ENCODE assay signal across 26 cellular contexts in the genomic region with DNA sequence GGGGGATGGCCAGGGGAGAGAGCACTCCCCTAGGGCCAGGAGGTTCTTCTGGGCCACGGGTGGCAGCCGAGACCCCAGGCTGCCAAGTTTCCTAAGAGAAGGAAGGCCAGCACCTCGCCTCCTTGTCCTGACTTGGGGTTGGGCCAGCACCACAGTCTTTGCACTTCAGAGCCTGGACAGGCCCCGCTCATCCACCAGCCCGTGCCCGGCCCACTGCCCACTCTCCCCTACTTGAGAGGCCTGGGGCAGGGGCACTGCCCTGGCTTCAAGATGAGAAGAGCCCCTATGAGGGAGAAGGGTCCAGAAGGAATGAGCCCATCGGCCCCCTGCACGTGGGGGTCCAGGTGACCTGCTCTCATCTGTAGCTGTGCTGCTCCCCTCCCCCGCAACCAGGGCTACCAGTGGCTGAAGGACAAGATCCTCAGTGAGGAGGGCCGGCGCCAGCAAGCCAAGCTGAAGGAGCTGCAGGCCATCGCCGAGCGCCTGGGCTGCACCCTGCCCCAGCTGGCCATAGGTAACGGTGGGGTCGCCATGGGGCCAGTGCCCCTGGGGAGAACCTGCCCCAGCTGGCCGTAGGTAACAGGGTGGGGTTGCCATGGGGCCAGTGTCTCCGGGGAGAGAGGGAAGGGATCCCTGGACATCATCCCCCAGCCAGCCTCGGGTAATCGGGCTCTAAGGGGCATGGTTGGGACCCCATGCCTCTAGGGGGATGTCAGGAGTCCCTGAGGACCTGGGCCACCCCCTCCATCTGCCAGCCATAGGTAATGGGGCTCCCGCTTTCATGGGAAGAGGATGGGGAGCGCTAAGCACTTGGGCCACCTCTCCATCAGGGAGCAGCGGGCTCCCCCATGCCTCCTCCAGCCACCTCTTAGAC. TPM values are rescaled to one million over a fixed set of nuclear protein-coding genes. Genes with fewer than 3 reads are reported as not detected.
A peak's percentile ranks its signal among the peaks of the same experiment; 100 is the strongest.
DNase-seq lines count a peak whose midpoint lies in the region; ATAC-seq and TF ChIP-seq lines count a peak whose summit lies in the region.
"Had no signal": no experiment of that assay in that cellular context is flagged by ENCODE, and none has a peak within 500 bp of the region (broad histone marks: within the 10 kb centered on the region; RNA-seq: fewer than 3 reads in every experiment).

No MANE protein-coding gene starts in this region.

- ATAC-seq in psoas muscle = no peak
- ATAC-seq in activated CD4-positive, CD25-positive, alpha-beta regulatory T cell treated with anti-CD3 and anti-CD28 coated beads, Interleukin-2, amount 50 U/mL, for 24 hours = no peak
- ATAC-seq in GM21723 (IDR thresholded peaks at IDR 0.05; ENCODE audit: unreplicated experiment) = no peak
- ATAC-seq: GM12878, HepG2, K562 had no signal

- intact Hi-C loops in left ventricle myocardium inferior (cut with micrococcal nuclease) = no loop called here
- intact Hi-C loops in cardiac septum (cut with DNase I) = no loop called here
- intact Hi-C loops in dorsolateral prefrontal cortex (cut with DNase I) = no loop called here
- intact Hi-C loops in psoas muscle (cut with DNase I) = no loop called here

- no peaks in the 10 kb centered on the region for H3K9me3 ChIP-seq in left ventricle myocardium inferior (replicated peaks)
- no peaks in the 10 kb centered on the region for H3K9me3 ChIP-seq in psoas muscle
- H3K9me3 ChIP-seq: BE2C, HAP-1, MG63, SJCRH30 had no signal

- no peaks in the 10 kb centered on the region for H3K36me3 ChIP-seq in left ventricle myocardium inferior
- no peaks in the 10 kb centered on the region for H3K36me3 ChIP-seq in psoas muscle (ENCODE audit: insufficient read depth in 1 of 2, low read depth in 1 of 2)
- H3K36me3 ChIP-seq: BE2C, HAP-1, MG63, SJCRH30 had no signal

- peaks cover 9% of the 10 kb centered on the region for H3K27me3 ChIP-seq in left ventricle myocardium inferior (ENCODE audit: low read depth)
- H3K27me3 ChIP-seq in dorsolateral prefrontal cortex = peaks cover 0 to 9% (median 0%) of the 10 kb centered on the region in 45 donors
- peaks cover 0 to 17% (median 5%) of the 10 kb centered on the region in 3 donors for H3K27me3 ChIP-seq in psoas muscle (ENCODE audit: insufficient read depth in 3 of 3, low read length in 2 of 3)
- H3K27me3 ChIP-seq: BE2C, MG63 had no signal

- TF ChIP-seq CTCF in left ventricle myocardium inferior (IDR thresholded peaks at IDR 0.05; ENCODE audit: borderline replicate concordance) (no peak), dorsolateral prefrontal cortex (IDR thresholded peaks at IDR 0.05 in 54 of 56, conservative IDR thresholded peaks at IDR 0.05 in 2 of 56; ENCODE audit: low read depth in 1 of 56, partially characterized antibody in 56 of 56) (no peak), psoas muscle (IDR thresholded peaks at IDR 0.05) (no peak)

- H3K4me3 ChIP-seq in left ventricle myocardium inferior (no peak overlapping the region), dorsolateral prefrontal cortex (no peak overlapping the region), psoas muscle (no peak overlapping the region)
- H3K4me3 ChIP-seq: GM12878, GM23248, HAP-1, K562, MG63, SJCRH30 had no signal

- 91 to 93% (median 92%) methylated on average over 21 to 23 of the region's 23 CpGs for WGBS in psoas muscle, 3 donors

- DNase-seq in left ventricle myocardium inferior (peak; percentile 12), cardiac septum (ENCODE audit: low spot score) (no peak), dorsolateral prefrontal cortex (peak in 1 of 10 donors; percentile 42), psoas muscle (peak; percentile 13 to 38), NCI-H446 treated with DMSO at 0.1 percent for 48 hours (lab: John Stamatoyannopoulos, UW) (no peak)
- DNase-seq: BE2C; CD4-positive, CD25-positive, alpha-beta regulatory T cell; EL; GF-D8; GM23248; MG63; NCI-H1417 treated with DMSO at 0.1 percent for 48 hours; NCI-H1930; NCI-H226; NCI-H524; NCI-H774; NK-92 treated with Interleukin-12 subunit alpha and Interleukin-12 subunit beta, amount 100 ng/mL, for 24 hours; SJCRH30 had no signal

- H3K27ac ChIP-seq in left ventricle myocardium inferior (replicated peaks) (no peak overlapping the region), dorsolateral prefrontal cortex (peak overlapping the region in 30 of 59 donors; percentile 13 to 87 (median 58)), psoas muscle (no peak overlapping the region)
- H3K27ac ChIP-seq: GM23248, HL-60, RWPE1, SJCRH30 had no signal

- H3K4me1 ChIP-seq in left ventricle myocardium inferior (peaks cover 20% of the 10 kb centered on the region), psoas muscle (no peaks in the 10 kb centered on the region)
- H3K4me1 ChIP-seq: BE2C, HAP-1, SJCRH30 had no signal

RNA-seq across cellular contexts. Expression of gene KCNAB2, which starts 50.8 kb away (rescaled TPM):
- total RNA-seq in left ventricle myocardium inferior (31.0 TPM), cardiac septum (19.3 TPM), dorsolateral prefrontal cortex (100 to 1,000 TPM in 119 of 120 experiments, 10 to 100 TPM in 1; 82.3 to 377 (median 285) TPM), psoas muscle (1 to 10 TPM; 2.1 to 8.8 (median 3.6) TPM)
- 1 to 10 TPM in 2 of 3 donors, under 1 TPM in 1; 0.86 to 1.7 (median 1.6) TPM for polyA plus RNA-seq in psoas muscle

Comparison
In these comparisons a context has a peak if more than half of its experiments do, and no peak if none do; other contexts are left out.
1. DNase-seq: peak in left ventricle myocardium inferior (single experiment) and psoas muscle (2 of 2); none in cardiac septum (single experiment) and NCI-H446 treated with DMSO at 0.1 percent for 48 hours (single experiment).
2. H3K27ac ChIP-seq: peak in dorsolateral prefrontal cortex (30 of 59); none in left ventricle myocardium inferior (single experiment) and psoas muscle (single experiment).